ENCODE assay signal across 8 cellular contexts in genomic region chr15:89196994-89197393, GRCh38. TPM values are rescaled to one million over a fixed set of nuclear protein-coding genes. Genes with fewer than 3 reads are reported as not detected.
DNase-seq lines count a peak whose midpoint lies in the region; ATAC-seq and TF ChIP-seq lines count a peak whose summit lies in the region.

No MANE protein-coding gene starts in this region.

- peaks cover 44% of the 10 kb centered on the region for H3K36me3 Mint-ChIP-seq in activated CD4-positive, alpha-beta T cell treated with anti-CD3 and anti-CD28 coated beads, Interleukin-2, amount 10 ng/mL, durations not matched to agents 24 days and 14 days (ENCODE audit: low read depth)

- intact Hi-C loops in activated CD4-positive, alpha-beta T cell treated with anti-CD3 and anti-CD28 coated beads, Interleukin-2, amount 10 ng/mL, durations not matched to agents 24 days and 14 days (cut with micrococcal nuclease): no loop called here

- H3K4me3 Mint-ChIP-seq in activated CD4-positive, alpha-beta T cell treated with anti-CD3 and anti-CD28 coated beads, Interleukin-2, amount 10 ng/mL, durations not matched to agents 24 days and 14 days: no peak overlapping the region

- peaks cover 12% of the 10 kb centered on the region for H3K4me1 Mint-ChIP-seq in activated CD4-positive, alpha-beta T cell treated with anti-CD3 and anti-CD28 coated beads, Interleukin-2, amount 10 ng/mL, durations not matched to agents 24 days and 14 days

- H3K27ac Mint-ChIP-seq in activated CD4-positive, alpha-beta T cell treated with anti-CD3 and anti-CD28 coated beads, Interleukin-2, amount 10 ng/mL, durations not matched to agents 24 days and 14 days: peak overlapping the region; percentile 54

- no peak for DNase-seq in activated CD4-positive, alpha-beta T cell treated with anti-CD3 and anti-CD28 coated beads, Interleukin-2, amount 10 ng/mL, durations not matched to agents 24 days and 14 days
- DNase-seq in activated CD4-positive, alpha-beta T cell treated with anti-CD3 and anti-CD28 coated beads, Interleukin-2, amount 50 U/mL, for 4 hours: no peak
- peak; percentile 51 for DNase-seq in SW480 (ENCODE audit: low spot score)
- peak; percentile 13 to 22 for DNase-seq in erythroblast (lab: John Stamatoyannopoulos, UW)
- DNase-seq in stimulated activated naive CD8-positive, alpha-beta T cell treated with anti-CD3 and anti-CD28 coated beads, Interleukin-15, Interleukin-2, amounts not matched to agents 100 U/mL and 50 U/mL, for 24 hours: peak; percentile 64
- DNase-seq in NOMO-1 treated with dmso at 0.1 percent for 144 hours (lab: John Stamatoyannopoulos, UW; ENCODE audit: unreplicated experiment): no peak

- peak; percentile 63 for ATAC-seq in stimulated activated naive CD8-positive, alpha-beta T cell treated with anti-CD3 and anti-CD28 coated beads, Interleukin-15, Interleukin-2, amounts not matched to agents 100 U/mL and 50 U/mL, for 24 hours
- ATAC-seq in HG02610 (IDR thresholded peaks at IDR 0.05; ENCODE audit: unreplicated experiment) (no peak), GM21723 (IDR thresholded peaks at IDR 0.05; ENCODE audit: unreplicated experiment) (no peak)

- H3K9me3 Mint-ChIP-seq in activated CD4-positive, alpha-beta T cell treated with anti-CD3 and anti-CD28 coated beads, Interleukin-2, amount 10 ng/mL, durations not matched to agents 24 days and 14 days: no peaks in the 10 kb centered on the region

- TF ChIP-seq POLR2A in erythroblast (IDR thresholded peaks at IDR 0.05; ENCODE audit: low read length): no peak

- no peaks in the 10 kb centered on the region for H3K27me3 Mint-ChIP-seq in activated CD4-positive, alpha-beta T cell treated with anti-CD3 and anti-CD28 coated beads, Interleukin-2, amount 10 ng/mL, durations not matched to agents 24 days and 14 days

RNA-seq across cellular contexts. Expression of gene RLBP1, which starts 24.4 kb away (rescaled TPM):
- not detected in 2 replicates for total RNA-seq in activated CD4-positive, alpha-beta T cell treated with anti-CD3 and anti-CD28 coated beads, Interleukin-2, amount 10 ng/mL, durations not matched to agents 24 days and 14 days

RNA-seq across cellular contexts. Expression of gene FANCI, which starts 46.8 kb away (rescaled TPM):
- 189 and 210 TPM in 2 replicates for total RNA-seq in activated CD4-positive, alpha-beta T cell treated with anti-CD3 and anti-CD28 coated beads, Interleukin-2, amount 10 ng/mL, durations not matched to agents 24 days and 14 days

Comparison
In these comparisons a context has a peak if more than half of its experiments do, and no peak if none do; other contexts are left out.
1. DNase-seq: peak in SW480 (single experiment), erythroblast (2 of 2) and stimulated activated naive CD8-positive, alpha-beta T cell treated with anti-CD3 and anti-CD28 coated beads, Interleukin-15, Interleukin-2, amounts not matched to agents 100 U/mL and 50 U/mL, for 24 hours (single experiment); none in activated CD4-positive, alpha-beta T cell treated with anti-CD3 and anti-CD28 coated beads, Interleukin-2, amount 10 ng/mL, durations not matched to agents 24 days and 14 days (single experiment), activated CD4-positive, alpha-beta T cell treated with anti-CD3 and anti-CD28 coated beads, Interleukin-2, amount 50 U/mL, for 4 hours (0 of 2) and NOMO-1 treated with dmso at 0.1 percent for 144 hours (single experiment).